In the genomic region with DNA sequence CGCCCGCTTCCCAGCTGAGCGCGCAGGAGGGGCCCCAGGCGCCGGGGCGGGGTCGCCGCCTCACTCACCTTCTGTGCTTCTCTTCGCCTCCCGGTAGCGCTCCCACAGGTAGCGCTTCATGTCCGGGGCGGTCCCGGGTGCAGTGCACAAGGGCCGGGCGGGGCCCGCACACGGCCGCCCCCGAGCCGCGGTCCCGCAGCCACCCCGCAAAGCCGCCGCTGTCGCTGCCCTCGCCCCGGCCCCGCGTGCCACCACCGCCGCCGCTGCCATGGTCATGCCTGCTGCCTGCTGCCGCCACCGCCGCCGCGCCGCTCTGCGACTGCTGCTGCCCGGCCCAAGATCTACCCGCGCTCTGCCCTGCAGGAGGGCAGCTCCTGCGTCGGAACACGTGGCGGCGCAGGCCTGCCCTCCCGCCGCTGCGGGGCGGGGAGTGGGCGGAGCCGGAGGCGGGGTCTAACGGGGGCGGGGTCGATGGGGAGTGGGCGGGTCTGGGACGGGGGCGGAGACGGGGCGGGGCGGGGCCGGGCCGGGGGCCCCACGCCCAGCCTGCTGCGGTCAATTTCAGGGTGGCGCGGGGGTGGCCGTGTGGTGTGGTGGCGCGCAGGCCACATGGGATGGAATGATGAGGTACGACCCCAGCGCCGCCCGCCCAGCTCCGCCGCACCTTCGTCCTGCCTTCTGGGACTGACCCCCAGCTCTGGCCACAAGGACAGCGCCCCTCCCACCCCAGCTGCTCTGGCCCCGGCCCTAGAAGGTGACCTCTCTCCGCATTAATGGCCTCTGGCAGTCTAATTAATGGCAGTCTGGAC, we compare ENCODE assay signal across 8 cellular contexts. TPM values are rescaled to one million over a fixed set of nuclear protein-coding genes. Genes with fewer than 3 reads are reported as not detected.
A peak's percentile ranks its signal among the peaks of the same experiment; 100 is the strongest.
DNase-seq lines count a peak whose midpoint lies in the region; ATAC-seq and TF ChIP-seq lines count a peak whose summit lies in the region.

Gene NT5DC3 (minus strand): TSS at position 354 of the 809 bp plus-strand sequence. CDS start 78 bp downstream, at position 276.

- peak; percentile 83 for ATAC-seq in GM21576 (IDR thresholded peaks at IDR 0.05; ENCODE audit: unreplicated experiment)

- peaks cover 9 to 17% (median 14%) of the 10 kb centered on the region in 3 donors for H3K4me1 Mint-ChIP-seq in IgD-negative memory B cell
- H3K4me1 Mint-ChIP-seq in activated T-helper 2 cell treated with anti-CD3 and anti-CD28 coated beads, Interferon-gamma antibody, Interleukin-2, Interleukin-4, amounts not matched to agents 10 μg/mL and 5 μg/mL and 100 μg/mL, durations not matched to agents 14 hours and 24 hours and 36 hours (ENCODE audit: low read depth) = peaks cover 18% of the 10 kb centered on the region
- H3K4me1 Mint-ChIP-seq in nephron progenitor cell = peaks cover 38% of the 10 kb centered on the region
- H3K4me1 Mint-ChIP-seq in stimulated activated naive CD8-positive, alpha-beta T cell treated with anti-CD3 and anti-CD28 coated beads, Interleukin-15, Interleukin-2, amounts not matched to agents 100 ng/mL and 50 ng/mL, for 24 hours (ENCODE audit: low read depth) = peaks cover 29% of the 10 kb centered on the region

- intact Hi-C loops in activated T-helper 2 cell treated with anti-CD3 and anti-CD28 coated beads, Interferon-gamma antibody, Interleukin-2, Interleukin-4, amounts not matched to agents 10 μg/mL and 5 μg/mL and 100 μg/mL, durations not matched to agents 14 hours and 24 hours and 36 hours (cut with micrococcal nuclease) = loop anchor here (1.0 to 10.0 kb wide), 3 partner anchors 89 to 1719 kb away; partner anchors contain the start of genes EID3, HSP90B1, NUP37 and PARPBP

- H3K4me3 ChIP-seq in fibroblast of pulmonary artery (replicated peaks; ENCODE audit: low read depth, low read length) = peak within 1 kb of the TSS; percentile 75

- DNase-seq in DMS53 treated with DMSO at 0.1 percent for 48 hours (lab: John Stamatoyannopoulos, UW; ENCODE audit: unreplicated experiment) (peak; percentile 80), RKO (ENCODE audit: low spot score) (peak; percentile 90), fibroblast of pulmonary artery (ENCODE audit: low read depth) (peak; percentile 82), nephron progenitor cell (peak; percentile 88)
- peak; percentile 77 for DNase-seq in activated T-helper 2 cell treated with anti-CD3 and anti-CD28 coated beads, Interferon-gamma antibody, Interleukin-2, Interleukin-4, amounts not matched to agents 10 μg/mL and 5 μg/mL and 100 μg/mL, durations not matched to agents 14 hours and 24 hours and 36 hours (ENCODE audit: low spot score)

- H3K36me3 Mint-ChIP-seq in IgD-negative memory B cell = peaks cover 6% of the 10 kb centered on the region
- peaks cover 6% of the 10 kb centered on the region for H3K36me3 Mint-ChIP-seq in activated T-helper 2 cell treated with anti-CD3 and anti-CD28 coated beads, Interferon-gamma antibody, Interleukin-2, Interleukin-4, amounts not matched to agents 10 μg/mL and 5 μg/mL and 100 μg/mL, durations not matched to agents 14 hours and 24 hours and 36 hours (ENCODE audit: low read depth)
- H3K36me3 Mint-ChIP-seq in nephron progenitor cell (ENCODE audit: low read depth) = peaks cover 20% of the 10 kb centered on the region
- H3K36me3 Mint-ChIP-seq in stimulated activated naive CD8-positive, alpha-beta T cell treated with anti-CD3 and anti-CD28 coated beads, Interleukin-15, Interleukin-2, amounts not matched to agents 100 ng/mL and 50 ng/mL, for 24 hours (ENCODE audit: low read depth) = peaks cover 13% of the 10 kb centered on the region

- no peak for TF ChIP-seq CTCF in fibroblast of pulmonary artery (IDR thresholded peaks at IDR 0.05; ENCODE audit: low read length, missing control alignments)
- no peak for TF ChIP-seq CTCF in nephron progenitor cell (IDR thresholded peaks at IDR 0.05)

- peak within 1 kb of the TSS; percentile 89 to 97 (median 92) for H3K4me3 Mint-ChIP-seq in IgD-negative memory B cell
- H3K4me3 Mint-ChIP-seq in activated T-helper 2 cell treated with anti-CD3 and anti-CD28 coated beads, Interferon-gamma antibody, Interleukin-2, Interleukin-4, amounts not matched to agents 10 μg/mL and 5 μg/mL and 100 μg/mL, durations not matched to agents 14 hours and 24 hours and 36 hours (ENCODE audit: low read depth) = peak within 1 kb of the TSS; percentile 89
- peak within 1 kb of the TSS; percentile 94 for H3K4me3 Mint-ChIP-seq in nephron progenitor cell
- H3K4me3 Mint-ChIP-seq in stimulated activated naive CD8-positive, alpha-beta T cell treated with anti-CD3 and anti-CD28 coated beads, Interleukin-15, Interleukin-2, amounts not matched to agents 100 ng/mL and 50 ng/mL, for 24 hours = peak within 1 kb of the TSS; percentile 84

- H3K27me3 Mint-ChIP-seq in IgD-negative memory B cell (peaks cover 1% of the 10 kb centered on the region), nephron progenitor cell (ENCODE audit: low read depth, poor library complexity) (peaks cover 4% of the 10 kb centered on the region)
- peaks cover 12% of the 10 kb centered on the region for H3K27me3 Mint-ChIP-seq in activated T-helper 2 cell treated with anti-CD3 and anti-CD28 coated beads, Interferon-gamma antibody, Interleukin-2, Interleukin-4, amounts not matched to agents 10 μg/mL and 5 μg/mL and 100 μg/mL, durations not matched to agents 14 hours and 24 hours and 36 hours (ENCODE audit: low read depth)
- no peaks in the 10 kb centered on the region for H3K27me3 Mint-ChIP-seq in stimulated activated naive CD8-positive, alpha-beta T cell treated with anti-CD3 and anti-CD28 coated beads, Interleukin-15, Interleukin-2, amounts not matched to agents 100 ng/mL and 50 ng/mL, for 24 hours

- H3K9me3 Mint-ChIP-seq in IgD-negative memory B cell (no peaks in the 10 kb centered on the region), nephron progenitor cell (peaks cover 5% of the 10 kb centered on the region)
- no peaks in the 10 kb centered on the region for H3K9me3 Mint-ChIP-seq in activated T-helper 2 cell treated with anti-CD3 and anti-CD28 coated beads, Interferon-gamma antibody, Interleukin-2, Interleukin-4, amounts not matched to agents 10 μg/mL and 5 μg/mL and 100 μg/mL, durations not matched to agents 14 hours and 24 hours and 36 hours
- no peaks in the 10 kb centered on the region for H3K9me3 Mint-ChIP-seq in stimulated activated naive CD8-positive, alpha-beta T cell treated with anti-CD3 and anti-CD28 coated beads, Interleukin-15, Interleukin-2, amounts not matched to agents 100 ng/mL and 50 ng/mL, for 24 hours

- peak within 1 kb of the TSS; percentile 77 to 90 (median 82) for H3K27ac Mint-ChIP-seq in IgD-negative memory B cell
- peak within 1 kb of the TSS; percentile 77 for H3K27ac Mint-ChIP-seq in activated T-helper 2 cell treated with anti-CD3 and anti-CD28 coated beads, Interferon-gamma antibody, Interleukin-2, Interleukin-4, amounts not matched to agents 10 μg/mL and 5 μg/mL and 100 μg/mL, durations not matched to agents 14 hours and 24 hours and 36 hours
- peak within 1 kb of the TSS; percentile 87 for H3K27ac Mint-ChIP-seq in nephron progenitor cell
- H3K27ac Mint-ChIP-seq in stimulated activated naive CD8-positive, alpha-beta T cell treated with anti-CD3 and anti-CD28 coated beads, Interleukin-15, Interleukin-2, amounts not matched to agents 100 ng/mL and 50 ng/mL, for 24 hours = peak within 1 kb of the TSS; percentile 79

RNA-seq across cellular contexts. Expression of gene NT5DC3, which starts in this region (rescaled TPM):
- polyA plus RNA-seq in IgD-negative memory B cell = 1.2 TPM
- 10.9 and 12.0 TPM in 2 replicates for total RNA-seq in activated T-helper 2 cell treated with anti-CD3 and anti-CD28 coated beads, Interferon-gamma antibody, Interleukin-2, Interleukin-4, amounts not matched to agents 10 μg/mL and 5 μg/mL and 100 μg/mL, durations not matched to agents 14 hours and 24 hours and 36 hours

Comparison
In these comparisons a context has a peak if more than half of its experiments do, and no peak if none do; other contexts are left out.
1. Peak in every context shown above with its lines: DNase-seq, ATAC-seq and H3K4me3 ChIP-seq.